Comparison of ENCODE assay signal across 11 cellular contexts in genomic region chr15:90003736-90004135, GRCh38. TPM values are rescaled to one million over a fixed set of nuclear protein-coding genes. Genes with fewer than 3 reads are reported as not detected.
A peak's percentile ranks its signal among the peaks of the same experiment; 100 is the strongest.
DNase-seq lines count a peak whose midpoint lies in the region; ATAC-seq, FAIRE-seq and TF ChIP-seq lines count a peak whose summit lies in the region.
"Had no signal": no experiment of that assay in that cellular context is flagged by ENCODE, and none has a peak within 500 bp of the region (broad histone marks: within the 10 kb centered on the region; RNA-seq: fewer than 3 reads in every experiment).

No MANE protein-coding gene starts in this region.

- peak; percentile 5 for FAIRE-seq in GM12892 (lab: Jason Lieb, UNC)
- FAIRE-seq: frontal cortex had no signal

- no peak for TF ChIP-seq CTCF in foreskin keratinocyte (conservative IDR thresholded peaks at IDR 0.05)

- H3K27ac ChIP-seq in SK-N-MC (peak overlapping the region; percentile 4; the same call in 1 of the 2 replicates), foreskin keratinocyte (peak overlapping the region; percentile 100), skeletal muscle tissue (ENCODE audit: low read depth, low read length) (peak overlapping the region; percentile 67)

- H3K27me3 ChIP-seq in foreskin keratinocyte (no peaks in the 10 kb centered on the region), skeletal muscle tissue (ENCODE audit: control insufficient read depth in 3 of 3, insufficient read depth in 3 of 3, low read length in 3 of 3) (no peaks in the 10 kb centered on the region)
- H3K27me3 ChIP-seq: tibial artery had no signal

- no peak for ATAC-seq in foreskin keratinocyte

- no peak for DNase-seq in GM12892 (ENCODE audit: insufficient read length)
- no peak for DNase-seq in SK-N-MC (ENCODE audit: low read depth, low spot score)
- no peak for DNase-seq in foreskin keratinocyte
- DNase-seq in NCI-H2029 (lab: John Stamatoyannopoulos, UW) = no peak
- no peak for DNase-seq in effector CD8-positive, alpha-beta T cell (lab: John Stamatoyannopoulos, UW)
- no peak for DNase-seq in NOMO-1 (lab: John Stamatoyannopoulos, UW; ENCODE audit: unreplicated experiment in 2 of 2)
- no peak for DNase-seq in stimulated activated CD4-positive, alpha-beta T cell treated with anti-CD3 and anti-CD28 coated beads, Interleukin-4, amount 100 ng/mL, for 1 hour
- DNase-seq: Kasumi-1 had no signal

- no peak for TF ChIP-seq POLR2A in GM12892 (IDR thresholded peaks at IDR 0.05; ENCODE audit: low read depth, low read length)

- peaks cover 35% of the 10 kb centered on the region for H3K4me1 ChIP-seq in foreskin keratinocyte
- H3K4me1 ChIP-seq in skeletal muscle tissue (ENCODE audit: control insufficient read depth in 3 of 3, insufficient read depth in 3 of 3, low read length in 3 of 3) = peaks cover 40 to 59% (median 54%) of the 10 kb centered on the region in 3 donors

- H3K4me3 ChIP-seq in SK-N-MC (no peak overlapping the region), skeletal muscle tissue (ENCODE audit: low read length in 3 of 3) (no peak overlapping the region)

- H3K9ac ChIP-seq in SK-N-MC (ENCODE audit: insufficient read length) (no peak overlapping the region), skeletal muscle tissue (ENCODE audit: low read depth in 1 of 3, low read length in 3 of 3) (no peak overlapping the region)

- H3K9me3 ChIP-seq in SK-N-MC (ENCODE audit: low read depth, low read length) (no peaks in the 10 kb centered on the region), skeletal muscle tissue (ENCODE audit: control insufficient read depth in 3 of 3, low read length in 3 of 3) (no peaks in the 10 kb centered on the region)
- H3K9me3 ChIP-seq: tibial artery had no signal

- no peaks in the 10 kb centered on the region for H3K36me3 ChIP-seq in SK-N-MC (ENCODE audit: insufficient read depth, low read length)
- H3K36me3 ChIP-seq in skeletal muscle tissue (ENCODE audit: control insufficient read depth in 3 of 3, insufficient read depth in 3 of 3, low read length in 3 of 3) = no peaks in the 10 kb centered on the region
- H3K36me3 ChIP-seq: tibial artery had no signal

RNA-seq across cellular contexts. Expression of gene ZNF710, which starts 2.6 kb away (rescaled TPM):
- polyA plus RNA-seq in GM12892 (2012; ENCODE audit: missing spikeins) = 9.0 TPM
- total RNA-seq in foreskin keratinocyte (30.3 and 36.8 TPM in 2 replicates), skeletal muscle tissue (3.7 TPM)
- polyA plus RNA-seq in foreskin keratinocyte = 25.1 and 32.1 TPM in 2 replicates

Comparison
In these comparisons a context has a peak if more than half of its experiments do, and no peak if none do; other contexts are left out.
1. H3K27ac ChIP-seq: peak in every context shown above with its lines; median percentile 100 in foreskin keratinocyte; 67 in skeletal muscle tissue; 4 in SK-N-MC.